2 cellular contexts compared by ENCODE assay signal in the genomic region with DNA sequence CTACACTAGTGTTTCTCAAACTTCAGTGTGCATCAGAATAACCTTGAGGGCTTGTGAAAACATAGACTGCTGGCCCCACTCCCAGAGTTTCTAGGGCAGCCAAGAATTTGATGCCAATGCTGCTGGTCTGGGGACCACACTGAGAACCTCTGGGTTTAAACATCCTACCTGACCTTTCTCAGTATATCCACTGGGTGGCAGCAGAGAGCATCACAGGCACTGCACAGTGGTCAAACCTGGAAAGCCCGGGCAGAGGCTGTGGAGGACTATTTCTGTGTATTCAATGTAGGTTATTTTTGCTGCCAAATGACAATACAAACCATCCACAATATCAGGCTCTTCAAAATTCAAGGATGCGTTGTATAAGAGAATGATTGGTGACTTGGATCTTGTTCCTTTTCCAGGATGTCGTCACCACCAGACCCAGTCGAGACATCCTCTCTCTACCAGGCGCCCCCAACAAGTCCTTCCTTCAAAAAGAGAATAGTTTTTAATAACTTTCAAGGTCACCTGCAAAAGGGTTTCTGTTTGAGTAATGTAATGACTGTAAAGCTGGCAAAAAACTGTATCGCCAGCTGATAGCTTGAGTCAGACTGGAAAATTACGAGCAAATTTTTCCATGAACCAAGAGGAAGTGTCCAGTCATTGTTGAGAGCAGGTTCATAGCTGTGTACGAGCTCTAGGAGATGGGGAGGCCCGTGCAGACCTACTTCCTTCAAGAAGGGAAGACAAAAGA.
TF ChIP-seq lines count a peak whose summit lies in the region.

No MANE protein-coding gene starts in this region.

TF ChIP-seq in A549, 52 proteins besides CTCF, POLR2A, EP300 and RAD21 (continued from another document):
- no peak for TF ChIP-seq HES2 (IDR thresholded peaks at IDR 0.05)
- TF ChIP-seq SMC3 (IDR thresholded peaks at IDR 0.05): peak; percentile 92
- TF ChIP-seq PBX3 (IDR thresholded peaks at IDR 0.05): no peak; the same call in 1 of the 2 replicates
- TF ChIP-seq MAFK (IDR thresholded peaks at IDR 0.05; ENCODE audit: partially characterized antibody): peak; percentile 54

TF ChIP-seq in GM12878, 131 proteins besides CTCF, POLR2A, EP300 and RAD21 (continued from another document):
- TF ChIP-seq SREBF2 (IDR thresholded peaks at IDR 0.05; ENCODE audit: low read length): no peak
- TF ChIP-seq ATF7 (IDR thresholded peaks at IDR 0.05; ENCODE audit: low read depth): peak; percentile 41
- no peak for TF ChIP-seq LARP7 (IDR thresholded peaks at IDR 0.05)
- TF ChIP-seq, protein P1, sequence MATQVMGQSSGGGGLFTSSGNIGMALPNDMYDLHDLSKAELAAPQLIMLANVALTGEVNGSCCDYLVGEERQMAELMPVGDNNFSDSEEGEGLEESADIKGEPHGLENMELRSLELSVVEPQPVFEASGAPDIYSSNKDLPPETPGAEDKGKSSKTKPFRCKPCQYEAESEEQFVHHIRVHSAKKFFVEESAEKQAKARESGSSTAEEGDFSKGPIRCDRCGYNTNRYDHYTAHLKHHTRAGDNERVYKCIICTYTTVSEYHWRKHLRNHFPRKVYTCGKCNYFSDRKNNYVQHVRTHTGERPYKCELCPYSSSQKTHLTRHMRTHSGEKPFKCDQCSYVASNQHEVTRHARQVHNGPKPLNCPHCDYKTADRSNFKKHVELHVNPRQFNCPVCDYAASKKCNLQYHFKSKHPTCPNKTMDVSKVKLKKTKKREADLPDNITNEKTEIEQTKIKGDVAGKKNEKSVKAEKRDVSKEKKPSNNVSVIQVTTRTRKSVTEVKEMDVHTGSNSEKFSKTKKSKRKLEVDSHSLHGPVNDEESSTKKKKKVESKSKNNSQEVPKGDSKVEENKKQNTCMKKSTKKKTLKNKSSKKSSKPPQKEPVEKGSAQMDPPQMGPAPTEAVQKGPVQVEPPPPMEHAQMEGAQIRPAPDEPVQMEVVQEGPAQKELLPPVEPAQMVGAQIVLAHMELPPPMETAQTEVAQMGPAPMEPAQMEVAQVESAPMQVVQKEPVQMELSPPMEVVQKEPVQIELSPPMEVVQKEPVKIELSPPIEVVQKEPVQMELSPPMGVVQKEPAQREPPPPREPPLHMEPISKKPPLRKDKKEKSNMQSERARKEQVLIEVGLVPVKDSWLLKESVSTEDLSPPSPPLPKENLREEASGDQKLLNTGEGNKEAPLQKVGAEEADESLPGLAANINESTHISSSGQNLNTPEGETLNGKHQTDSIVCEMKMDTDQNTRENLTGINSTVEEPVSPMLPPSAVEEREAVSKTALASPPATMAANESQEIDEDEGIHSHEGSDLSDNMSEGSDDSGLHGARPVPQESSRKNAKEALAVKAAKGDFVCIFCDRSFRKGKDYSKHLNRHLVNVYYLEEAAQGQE (IDR thresholded peaks at IDR 0.05; ENCODE audit: low read depth, low read length): no peak
- peak; percentile 49; the same call in 1 of the 2 replicates for TF ChIP-seq NFIC (IDR thresholded peaks at IDR 0.05; ENCODE audit: low read depth, low read length)
- peak; percentile 61 for TF ChIP-seq JUNB (IDR thresholded peaks at IDR 0.05)
- 0 out of 2 replicates have a peak, but pooled peaks have one; percentile 27 for TF ChIP-seq DPF2 (IDR thresholded peaks at IDR 0.05)
- no peak for TF ChIP-seq CBX3 (IDR thresholded peaks at IDR 0.05; ENCODE audit: borderline replicate concordance, low read depth)
- TF ChIP-seq ZNF687 (IDR thresholded peaks at IDR 0.05): no peak
- TF ChIP-seq ETV6 (conservative IDR thresholded peaks at IDR 0.05 in 1 of 2, IDR thresholded peaks at IDR 0.05 in 1 of 2; ENCODE audit: borderline replicate concordance in 1 of 2, low read depth in 1 of 2): peak in 1 of 2 experiments; percentile 47; a peak in 1 of 4 replicates
- peak; percentile 56; the same call in 1 of the 2 replicates for TF ChIP-seq EED (IDR thresholded peaks at IDR 0.05; ENCODE audit: low read depth)
- TF ChIP-seq BACH1 (IDR thresholded peaks at IDR 0.05; ENCODE audit: borderline replicate concordance): no peak
- TF ChIP-seq KLF5 (IDR thresholded peaks at IDR 0.05; ENCODE audit: partially characterized antibody): no peak
- TF ChIP-seq MEF2B (IDR thresholded peaks at IDR 0.05; ENCODE audit: partially characterized antibody, poor library complexity, severe bottlenecking): no peak
- peak in 1 of 2 experiments; percentile 34; a peak in 1 of 4 replicates for TF ChIP-seq IKZF2 (IDR thresholded peaks at IDR 0.05)
- 0 out of 2 replicates have a peak, but pooled peaks have one; percentile 7 for TF ChIP-seq SPI1 (IDR thresholded peaks at IDR 0.05; ENCODE audit: borderline replicate concordance, insufficient read depth, low read depth, low read length)
- TF ChIP-seq PML (IDR thresholded peaks at IDR 0.05; ENCODE audit: low read length): no peak
- TF ChIP-seq, protein P2, sequence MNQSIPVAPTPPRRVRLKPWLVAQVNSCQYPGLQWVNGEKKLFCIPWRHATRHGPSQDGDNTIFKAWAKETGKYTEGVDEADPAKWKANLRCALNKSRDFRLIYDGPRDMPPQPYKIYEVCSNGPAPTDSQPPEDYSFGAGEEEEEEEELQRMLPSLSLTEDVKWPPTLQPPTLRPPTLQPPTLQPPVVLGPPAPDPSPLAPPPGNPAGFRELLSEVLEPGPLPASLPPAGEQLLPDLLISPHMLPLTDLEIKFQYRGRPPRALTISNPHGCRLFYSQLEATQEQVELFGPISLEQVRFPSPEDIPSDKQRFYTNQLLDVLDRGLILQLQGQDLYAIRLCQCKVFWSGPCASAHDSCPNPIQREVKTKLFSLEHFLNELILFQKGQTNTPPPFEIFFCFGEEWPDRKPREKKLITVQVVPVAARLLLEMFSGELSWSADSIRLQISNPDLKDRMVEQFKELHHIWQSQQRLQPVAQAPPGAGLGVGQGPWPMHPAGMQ (IDR thresholded peaks at IDR 0.05; ENCODE audit: borderline replicate concordance): no peak
- no peak for TF ChIP-seq RELA (IDR thresholded peaks at IDR 0.05; ENCODE audit: borderline replicate concordance, partially characterized antibody)
